20 cellular contexts compared by ENCODE assay signal in the genomic region with DNA sequence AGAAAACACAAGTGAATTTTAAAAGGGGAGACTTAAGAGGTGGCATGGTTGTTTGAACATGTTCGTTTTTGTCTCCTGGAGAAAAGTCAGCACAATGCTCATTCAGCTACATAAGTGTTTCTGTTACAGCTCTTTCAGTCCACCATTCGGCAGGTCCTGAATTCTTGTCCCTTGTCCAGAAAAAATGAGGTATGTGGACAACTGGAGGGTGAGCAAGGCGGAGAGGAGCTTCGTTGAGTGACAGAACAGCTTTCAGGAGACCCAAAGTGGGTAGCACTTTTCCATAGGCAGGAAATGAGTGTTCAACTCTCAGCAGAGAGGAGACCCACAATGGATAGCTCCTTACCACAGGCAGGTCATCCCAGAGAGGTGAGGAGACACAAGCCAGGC. TPM values are rescaled to one million over a fixed set of nuclear protein-coding genes. Genes with fewer than 3 reads are reported as not detected.
DNase-seq lines count a peak whose midpoint lies in the region; ATAC-seq, FAIRE-seq and TF ChIP-seq lines count a peak whose summit lies in the region.
"Had no signal": no experiment of that assay in that cellular context is flagged by ENCODE, and none has a peak within 500 bp of the region (broad histone marks: within the 10 kb centered on the region; RNA-seq: fewer than 3 reads in every experiment).

No MANE protein-coding gene starts in this region.

- no peak for TF ChIP-seq CTCF in HFFc6 (IDR thresholded peaks at IDR 0.05)
- TF ChIP-seq CTCF in neural progenitor cell (IDR thresholded peaks at IDR 0.05) = no peak

- H3K27ac Mint-ChIP-seq in HFFc6 (peak overlapping the region; percentile 23; the same call in 1 of the 2 replicates), neural progenitor cell (no peak overlapping the region)
- peak overlapping the region; percentile 43 for H3K27ac Mint-ChIP-seq in stimulated activated naive B cell treated with anti-CD40 and anti-IgM and Interleukin-4, amounts not matched to agents 10 μg/mL and 1 μg/mL and 100 μg/mL, for 72 hours
- H3K27ac Mint-ChIP-seq: CD4-positive, alpha-beta memory T cell had no signal

- H3K4me2 ChIP-seq in neural progenitor cell = no peak overlapping the region

- H3K9ac ChIP-seq in neural progenitor cell = no peak overlapping the region

- H3K9me3 Mint-ChIP-seq in HFFc6 = no peaks in the 10 kb centered on the region
- H3K9me3 Mint-ChIP-seq in stimulated activated naive B cell treated with anti-CD40 and anti-IgM and Interleukin-4, amounts not matched to agents 10 μg/mL and 1 μg/mL and 100 μg/mL, for 72 hours = peaks cover 0 to 1% of the 10 kb centered on the region in 2 donors
- H3K9me3 Mint-ChIP-seq in neural progenitor cell = no peaks in the 10 kb centered on the region

- DNase-seq in HFFc6 (no peak), NCI-H226 (peak; percentile 40), glomerular visceral epithelial cell (ENCODE audit: extremely low spot score) (peak; percentile 80), T1000 (lab: John Stamatoyannopoulos, UW) (no peak), neural progenitor cell (ENCODE audit: low spot score) (no peak), H54 (ENCODE audit: insufficient read length, low spot score) (no peak)
- no peak for DNase-seq in stimulated activated naive B cell treated with anti-CD40 and anti-IgM and Interleukin-4, amounts not matched to agents 10 μg/mL and 1 μg/mL and 100 μg/mL, for 72 hours
- DNase-seq: C1 segment of cervical spinal cord; CD4-positive, alpha-beta memory T cell; COR-L47; DMS53; MM.1S; NCI-H2029; NCI-H446 treated with DMSO at 0.1 percent for 48 hours; NCI-H526; RPMI8226; SHP77; SW 1271 had no signal

- no peak for FAIRE-seq in H54 (lab: Jason Lieb, UNC)

- ATAC-seq in stimulated activated naive B cell treated with anti-CD40 and anti-IgM and Interleukin-4, amounts not matched to agents 10 μg/mL and 1 μg/mL and 100 μg/mL, for 72 hours (replicated peaks) = no peak

- H3F3A ChIP-seq in neural progenitor cell (ENCODE audit: low read depth) = no peaks in the 10 kb centered on the region

- H3K27me3 ChIP-seq in neural progenitor cell = no peaks in the 10 kb centered on the region

- H3K36me3 ChIP-seq in neural progenitor cell = no peaks in the 10 kb centered on the region

- H3K4me1 Mint-ChIP-seq in HFFc6 (ENCODE audit: low read depth) = peaks cover 86% of the 10 kb centered on the region
- peaks cover 48 to 57% of the 10 kb centered on the region in 2 donors for H3K4me1 Mint-ChIP-seq in stimulated activated naive B cell treated with anti-CD40 and anti-IgM and Interleukin-4, amounts not matched to agents 10 μg/mL and 1 μg/mL and 100 μg/mL, for 72 hours
- no peaks in the 10 kb centered on the region for H3K4me1 Mint-ChIP-seq in neural progenitor cell

- H3K4me3 ChIP-seq in neural progenitor cell = no peak overlapping the region

- H3K79me2 ChIP-seq in neural progenitor cell (ENCODE audit: low read depth) = no peaks in the 10 kb centered on the region

- H3K27ac ChIP-seq in neural progenitor cell = no peak overlapping the region

- no peak for TF ChIP-seq POLR2A in H54 (IDR thresholded peaks at IDR 0.05; ENCODE audit: low read depth, low read length)

- H3K27me3 Mint-ChIP-seq in HFFc6 (ENCODE audit: insufficient read depth) (no peaks in the 10 kb centered on the region), neural progenitor cell (ENCODE audit: insufficient read depth, low read depth) (no peaks in the 10 kb centered on the region)
- H3K27me3 Mint-ChIP-seq in stimulated activated naive B cell treated with anti-CD40 and anti-IgM and Interleukin-4, amounts not matched to agents 10 μg/mL and 1 μg/mL and 100 μg/mL, for 72 hours = peaks cover 0 to 7% of the 10 kb centered on the region in 2 donors
- H3K27me3 Mint-ChIP-seq: CD4-positive, alpha-beta memory T cell had no signal

- no peaks in the 10 kb centered on the region for H4K20me1 ChIP-seq in neural progenitor cell (ENCODE audit: low read depth)

- H3K36me3 Mint-ChIP-seq in HFFc6 (ENCODE audit: low read depth) = peaks cover 44% of the 10 kb centered on the region
- H3K36me3 Mint-ChIP-seq in stimulated activated naive B cell treated with anti-CD40 and anti-IgM and Interleukin-4, amounts not matched to agents 10 μg/mL and 1 μg/mL and 100 μg/mL, for 72 hours = no peaks in the 10 kb centered on the region
- no peaks in the 10 kb centered on the region for H3K36me3 Mint-ChIP-seq in neural progenitor cell
- H3K36me3 Mint-ChIP-seq: CD4-positive, alpha-beta memory T cell had no signal

- no peak overlapping the region for H2AFZ ChIP-seq in neural progenitor cell (replicated peaks)

- H3K4me3 Mint-ChIP-seq in HFFc6 (no peak overlapping the region; the same call in 1 of the 2 replicates), neural progenitor cell (no peak overlapping the region)
- no peak overlapping the region for H3K4me3 Mint-ChIP-seq in stimulated activated naive B cell treated with anti-CD40 and anti-IgM and Interleukin-4, amounts not matched to agents 10 μg/mL and 1 μg/mL and 100 μg/mL, for 72 hours
- H3K4me3 Mint-ChIP-seq: CD4-positive, alpha-beta memory T cell had no signal

- H3K4me1 ChIP-seq in neural progenitor cell = peaks cover 4% of the 10 kb centered on the region

- H3K9me3 ChIP-seq in neural progenitor cell (ENCODE audit: low read depth) = no peaks in the 10 kb centered on the region

RNA-seq across cellular contexts. Expression of a gene that starts 4.9 kb away (rescaled TPM):
- 10 to 100 TPM; 31.6 to 50.9 (median 42.6) TPM for total RNA-seq in HFFc6 (2021; fragmentation: NEBNext Ultra II Directional; extraction: Animal tissue kit (Norgen Biotek cat#: 25700))
- total RNA-seq in neural progenitor cell (ENCODE audit: low replicate concordance) = not detected in 2 replicates
- total RNA-seq: G401, HT-29 had no signal

Comparison
In these comparisons a context has a peak if more than half of its experiments do, and no peak if none do; other contexts are left out.
1. DNase-seq: peak in NCI-H226 (single experiment) and glomerular visceral epithelial cell (single experiment); none in HFFc6 (single experiment), stimulated activated naive B cell treated with anti-CD40 and anti-IgM and Interleukin-4, amounts not matched to agents 10 μg/mL and 1 μg/mL and 100 μg/mL, for 72 hours (single experiment), T1000 (single experiment), neural progenitor cell (single experiment) and H54 (single experiment).
2. RNA of a gene that starts 4.9 kb away (total RNA-seq): 31.6 to 50.9 TPM in HFFc6; not detected in neural progenitor cell; every median in the first group is over 10 times any median in the second.